Comparison of ENCODE assay signal across 17 cellular contexts in the genomic region with DNA sequence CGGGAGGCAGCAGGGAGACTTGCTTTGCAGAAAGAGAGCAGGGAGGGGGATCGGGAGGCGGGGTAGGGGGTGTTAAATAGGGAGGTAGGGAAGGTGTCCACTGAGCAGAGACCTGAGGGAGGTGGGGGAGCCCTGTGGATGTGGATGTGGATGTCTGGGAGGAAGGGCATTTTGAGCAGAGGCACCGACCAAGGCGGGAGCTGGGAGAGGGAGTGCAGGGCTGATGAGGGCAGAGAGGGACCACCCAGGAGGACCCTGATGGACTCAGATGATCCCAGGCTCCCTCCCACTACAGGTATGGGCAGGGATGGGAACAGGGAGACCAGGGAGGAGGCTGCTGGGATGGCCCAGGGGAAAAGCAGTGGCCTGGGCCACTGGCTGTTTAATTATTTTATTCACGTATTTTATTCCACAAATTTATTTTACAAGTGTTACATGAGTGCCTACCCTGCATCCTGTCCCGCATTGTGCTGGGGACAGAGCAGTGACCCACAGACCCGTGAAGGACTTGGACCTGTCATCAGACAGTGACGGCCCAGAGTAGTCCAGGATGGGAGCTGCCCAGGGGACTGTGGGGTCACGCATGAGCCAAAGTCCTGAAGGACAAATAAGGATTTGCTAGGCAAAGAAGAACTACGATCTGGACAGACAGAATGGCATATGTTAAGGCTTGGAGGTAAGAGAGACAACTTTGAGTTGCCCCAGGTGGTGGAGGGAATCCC. TPM values are rescaled to one million over a fixed set of nuclear protein-coding genes. Genes with fewer than 3 reads are reported as not detected.
DNase-seq lines count a peak whose midpoint lies in the region; ATAC-seq and TF ChIP-seq lines count a peak whose summit lies in the region.
"Had no signal": no experiment of that assay in that cellular context is flagged by ENCODE, and none has a peak within 500 bp of the region (broad histone marks: within the 10 kb centered on the region; RNA-seq: fewer than 3 reads in every experiment).

No MANE protein-coding gene starts in this region.

- H3K9me3 ChIP-seq in right atrium auricular region, result no peaks in the 10 kb centered on the region
- H3K9me3 ChIP-seq in heart right ventricle, result no peaks in the 10 kb centered on the region
- no peaks in the 10 kb centered on the region for H3K9me3 ChIP-seq in mucosa of rectum (ENCODE audit: control insufficient read depth in 2 of 2, low read length in 2 of 2)
- no peaks in the 10 kb centered on the region for H3K9me3 ChIP-seq in upper lobe of right lung
- no peaks in the 10 kb centered on the region for H3K9me3 ChIP-seq in Karpas-422 (ENCODE audit: low read length)

- no peak overlapping the region for H2AFZ ChIP-seq in Karpas-422 (ENCODE audit: low read length)

- 73 to 75% methylated on average over 11 of the region's 11 CpGs for WGBS in heart right ventricle, 2 donors

- peaks cover 49% of the 10 kb centered on the region for H3K36me3 Mint-ChIP-seq in activated naive CD8-positive, alpha-beta T cell treated with anti-CD3 and anti-CD28 coated beads, Interleukin-2, amount 50 U/mL, for 24 hours (ENCODE audit: low read depth)

- H3K4me2 ChIP-seq in Karpas-422 (ENCODE audit: low read depth, low read length, poor library complexity, severe bottlenecking), result no peak overlapping the region

- H3K27ac ChIP-seq in right atrium auricular region (peak overlapping the region; percentile 12 to 56), heart right ventricle (peak overlapping the region in 5 of 10 donors; percentile 17 to 91 (median 34)), mucosa of rectum (ENCODE audit: low read depth in 2 of 2, low read length in 2 of 2) (peak overlapping the region; percentile 73 to 82), upper lobe of right lung (peak overlapping the region; percentile 85), Karpas-422 (ENCODE audit: low read length) (no peak overlapping the region)

- peaks cover 40% of the 10 kb centered on the region for H4K20me1 ChIP-seq in Karpas-422 (ENCODE audit: insufficient read depth, low read depth, low read length)

- H3K4me3 Mint-ChIP-seq in activated naive CD8-positive, alpha-beta T cell treated with anti-CD3 and anti-CD28 coated beads, Interleukin-2, amount 50 U/mL, for 24 hours, result no peak overlapping the region

- no peaks in the 10 kb centered on the region for H3K27me3 Mint-ChIP-seq in activated naive CD8-positive, alpha-beta T cell treated with anti-CD3 and anti-CD28 coated beads, Interleukin-2, amount 50 U/mL, for 24 hours
- H3K27me3 Mint-ChIP-seq: T-helper 17 cell had no signal

- intact Hi-C loops in heart right ventricle (cut with DNase I) (no loop called here), upper lobe of right lung (cut with DNase I) (no loop called here)

- peaks cover 14% of the 10 kb centered on the region for H3K36me3 ChIP-seq in right atrium auricular region
- peaks cover 0 to 61% (median 19%) of the 10 kb centered on the region in 9 donors for H3K36me3 ChIP-seq in heart right ventricle
- H3K36me3 ChIP-seq in mucosa of rectum (ENCODE audit: control insufficient read depth in 2 of 2, insufficient read depth in 2 of 2, low read length in 2 of 2), result peaks cover 8 to 19% of the 10 kb centered on the region in 2 donors
- H3K36me3 ChIP-seq in upper lobe of right lung, result peaks cover 25% of the 10 kb centered on the region
- H3K36me3 ChIP-seq in Karpas-422 (ENCODE audit: insufficient read depth, low read length), result peaks cover 14% of the 10 kb centered on the region

- H3K79me2 ChIP-seq in Karpas-422 (ENCODE audit: low read length), result peaks cover 63% of the 10 kb centered on the region

- H3K27ac Mint-ChIP-seq in activated naive CD8-positive, alpha-beta T cell treated with anti-CD3 and anti-CD28 coated beads, Interleukin-2, amount 50 U/mL, for 24 hours, result peak overlapping the region; percentile 52

- no peak for TF ChIP-seq POLR2A in erythroblast (IDR thresholded peaks at IDR 0.05; ENCODE audit: low read length)

- H3K27me3 ChIP-seq in right atrium auricular region (no peaks in the 10 kb centered on the region), heart right ventricle (no peaks in the 10 kb centered on the region), mucosa of rectum (ENCODE audit: control insufficient read depth in 2 of 2, insufficient read depth in 2 of 2, low read length in 2 of 2) (no peaks in the 10 kb centered on the region), upper lobe of right lung (no peaks in the 10 kb centered on the region), Karpas-422 (ENCODE audit: low read length) (no peaks in the 10 kb centered on the region)

- H3K4me1 Mint-ChIP-seq in activated naive CD8-positive, alpha-beta T cell treated with anti-CD3 and anti-CD28 coated beads, Interleukin-2, amount 50 U/mL, for 24 hours, result peaks cover 49% of the 10 kb centered on the region

- no peak for DNase-seq in right atrium auricular region (ENCODE audit: low spot score)
- no peak for DNase-seq in heart right ventricle
- DNase-seq in activated naive CD8-positive, alpha-beta T cell treated with anti-CD3 and anti-CD28 coated beads, Interleukin-2, amount 50 U/mL, for 24 hours, result no peak
- no peak for DNase-seq in upper lobe of right lung
- DNase-seq in Karpas-422, result no peak
- DNase-seq in erythroblast (lab: John Stamatoyannopoulos, UW), result no peak
- DNase-seq in NCI-H2171 treated with DMSO at 0.1 percent for 48 hours (lab: John Stamatoyannopoulos, UW), result no peak
- DNase-seq: activated CD4-positive, CD25-positive, alpha-beta regulatory T cell treated with anti-CD3 and anti-CD28 coated beads, Interleukin-2, amount 50 U/mL, for 72 hours; amniotic stem cell; GOT3; NCI-H2081 treated with DMSO at 0.1 percent for 48 hours; NCI-H82; T-helper 17 cell had no signal

- H3K9ac ChIP-seq in mucosa of rectum (ENCODE audit: low read depth in 1 of 2, low read length in 2 of 2) (peak overlapping the region in 1 of 2 donors; percentile 26), Karpas-422 (ENCODE audit: low read length) (no peak overlapping the region)

- no peak for TF ChIP-seq CTCF in right atrium auricular region (IDR thresholded peaks at IDR 0.05)
- TF ChIP-seq CTCF in heart right ventricle (IDR thresholded peaks at IDR 0.05), result no peak
- TF ChIP-seq CTCF in upper lobe of right lung (IDR thresholded peaks at IDR 0.05), result no peak

- no peaks in the 10 kb centered on the region for H3K9me2 ChIP-seq in Karpas-422 (replicated peaks; ENCODE audit: insufficient read depth, low read length)

- peaks cover 0 to 64% of the 10 kb centered on the region in 2 donors for H3K4me1 ChIP-seq in right atrium auricular region
- peaks cover 0 to 84% (median 70%) of the 10 kb centered on the region in 9 donors for H3K4me1 ChIP-seq in heart right ventricle
- peaks cover 41 to 59% of the 10 kb centered on the region in 2 donors for H3K4me1 ChIP-seq in mucosa of rectum (ENCODE audit: control insufficient read depth in 2 of 2, insufficient read depth in 2 of 2, low read length in 2 of 2)
- peaks cover 66% of the 10 kb centered on the region for H3K4me1 ChIP-seq in upper lobe of right lung
- peaks cover 26% of the 10 kb centered on the region for H3K4me1 ChIP-seq in Karpas-422 (ENCODE audit: low read length)

- H3K9me3 Mint-ChIP-seq in activated naive CD8-positive, alpha-beta T cell treated with anti-CD3 and anti-CD28 coated beads, Interleukin-2, amount 50 U/mL, for 24 hours, result no peaks in the 10 kb centered on the region

- ATAC-seq in heart right ventricle, result no peak
- ATAC-seq in activated naive CD8-positive, alpha-beta T cell treated with anti-CD3 and anti-CD28 coated beads, Interleukin-2, amount 50 U/mL, for 24 hours, result no peak
- no peak for ATAC-seq in upper lobe of right lung
- ATAC-seq: T-helper 17 cell had no signal

- H3K4me3 ChIP-seq in right atrium auricular region, result no peak overlapping the region
- H3K4me3 ChIP-seq in heart right ventricle, result no peak overlapping the region
- H3K4me3 ChIP-seq in mucosa of rectum (ENCODE audit: low read length in 2 of 2), result peak overlapping the region in 1 of 2 donors; percentile 22
- no peak overlapping the region for H3K4me3 ChIP-seq in upper lobe of right lung
- H3K4me3 ChIP-seq in Karpas-422 (ENCODE audit: low read length), result no peak overlapping the region

RNA-seq across cellular contexts. Expression of gene GRAMD1A, which starts 5.3 kb away (rescaled TPM):
- total RNA-seq in right atrium auricular region (10 to 100 TPM; 29.6 to 37.7 TPM), heart right ventricle (10 to 100 TPM; 19.5 to 49.4 (median 30.3) TPM), upper lobe of right lung (107 TPM)
- polyA plus RNA-seq in heart right ventricle, result 10 to 100 TPM; 38.7 to 40.9 TPM
- total RNA-seq in Karpas-422 (2014; rRNA removed; shearing (Covaris generic); ENCODE audit: low replicate concordance), result 45.2 and 76.4 TPM in 2 replicates

RNA-seq across cellular contexts. Expression of gene SCN1B, which starts 24.9 kb away (rescaled TPM):
- total RNA-seq in right atrium auricular region, result 100 to 1,000 TPM in 1 of 2 donors, 10 to 100 TPM in 1; 57.3 to 119 TPM
- 10 to 100 TPM; 33.1 to 70.5 (median 41.5) TPM for total RNA-seq in heart right ventricle
- 10 to 100 TPM; 24.5 to 60.5 TPM for polyA plus RNA-seq in heart right ventricle
- 8.7 TPM for total RNA-seq in upper lobe of right lung
- 0.52 and 0.54 TPM in 2 replicates for total RNA-seq in Karpas-422 (2014; rRNA removed; shearing (Covaris generic); ENCODE audit: low replicate concordance)

RNA-seq across cellular contexts. Expression of gene HPN, which starts 36.1 kb away (rescaled TPM):
- total RNA-seq in right atrium auricular region, result 1 to 10 TPM; 2.5 to 7.2 TPM
- total RNA-seq in heart right ventricle, result 10 to 100 TPM in 1 of 10 donors, 1 to 10 TPM in 9; 2.8 to 13.1 (median 4.8) TPM
- 1 to 10 TPM; 1.4 to 3.5 TPM for polyA plus RNA-seq in heart right ventricle
- total RNA-seq in upper lobe of right lung, result 36.4 TPM
- 0.11 TPM in 1 of 2 replicates, not detected in the other for total RNA-seq in Karpas-422 (2014; rRNA removed; shearing (Covaris generic); ENCODE audit: low replicate concordance)
- total RNA-seq: HT1080, MCF 10A, RPMI7951 had no signal

RNA-seq across cellular contexts. Expression of gene ZNF792, which starts 41.4 kb away (rescaled TPM):
- total RNA-seq in right atrium auricular region (1 to 10 TPM; 4.4 to 5.9 TPM), heart right ventricle (1 to 10 TPM; 2.0 to 5.9 (median 4.0) TPM), upper lobe of right lung (11.5 TPM)
- 1 to 10 TPM; 1.6 to 1.7 TPM for polyA plus RNA-seq in heart right ventricle
- total RNA-seq in Karpas-422 (2014; rRNA removed; shearing (Covaris generic); ENCODE audit: low replicate concordance), result 11.4 and 12.8 TPM in 2 replicates
